Comparison of ENCODE assay signal across 21 cellular contexts in the genomic region with DNA sequence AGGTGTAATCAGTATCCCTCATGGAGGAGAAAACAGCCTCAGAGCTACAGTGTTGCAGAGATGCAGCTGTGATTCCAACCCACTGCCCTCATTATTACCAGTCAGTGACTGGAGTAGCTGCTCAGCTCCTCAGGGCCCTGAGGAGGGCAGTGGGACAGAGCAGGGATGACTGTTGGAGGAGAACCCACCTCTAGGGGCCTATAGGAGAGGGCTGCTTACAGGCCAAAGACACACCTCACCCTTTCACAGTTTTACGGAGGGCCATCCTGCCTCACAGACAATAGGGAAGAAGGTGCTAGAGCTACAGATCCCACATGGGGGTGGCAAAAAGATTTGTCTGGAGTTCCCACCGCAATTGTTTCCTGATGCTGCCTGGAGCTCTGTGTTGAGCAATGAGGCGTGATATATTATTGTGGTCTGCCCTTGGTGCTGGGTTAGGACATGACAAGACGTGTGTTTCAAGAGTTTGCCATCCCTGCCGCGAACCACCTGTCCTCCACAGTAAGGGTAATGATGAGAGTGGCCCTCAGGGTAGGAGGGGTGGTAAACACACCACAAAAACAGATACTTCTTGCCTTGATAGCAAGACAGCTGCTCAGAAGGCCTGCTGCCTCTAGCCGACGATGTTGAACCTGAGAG.
DNase-seq lines count a peak whose midpoint lies in the region; ATAC-seq, FAIRE-seq and TF ChIP-seq lines count a peak whose summit lies in the region.
"Had no signal": no experiment of that assay in that cellular context is flagged by ENCODE, and none has a peak within 500 bp of the region (broad histone marks: within the 10 kb centered on the region; RNA-seq: fewer than 3 reads in every experiment).

No MANE protein-coding gene starts in this region.

- H3K36me3 Mint-ChIP-seq in activated CD4-positive, alpha-beta T cell treated with anti-CD3 and anti-CD28 coated beads for 36 hours (ENCODE audit: low read depth) = no peaks in the 10 kb centered on the region
- H3K36me3 Mint-ChIP-seq: activated naive CD4-positive, alpha-beta T cell treated with anti-CD3 and anti-CD28 coated beads, Interleukin-2, amount 10 ng/mL, durations not matched to agents 7 days and 5 days; naive B cell had no signal

- H3K14ac ChIP-seq in trophoblast cell (ENCODE audit: low read length) = peak overlapping the region; percentile 77

- H3K79me2 ChIP-seq in mammary epithelial cell (ENCODE audit: insufficient read depth, low read length) (no peaks in the 10 kb centered on the region), trophoblast cell (ENCODE audit: control insufficient read depth, insufficient read depth, low read length, poor library complexity) (peaks cover 23% of the 10 kb centered on the region)

- WGBS in mammary epithelial cell (ENCODE audit: low coverage, missing lambda C conversion rate) = 12% methylated on average over 8 of the region's 8 CpGs
- no CpG with 5 or more reads among the region's 8 CpGs for whole genome bisulfite sequencing in trophoblast cell (ENCODE audit: extremely low coverage, insufficient coverage, insufficient read length)
- WGBS in small intestine, 3 donors = 92 to 93% (median 92%) methylated on average over 8 of the region's 8 CpGs

- dilution Hi-C loops in mammary epithelial cell (cut with HindIII; ENCODE audit: low sequenced_read_pairs) = no loop called here

- in situ Hi-C loops in mammary epithelial cell (cut with MboI; ENCODE audit: low sequenced_read_pairs in 2 of 2) = no loop called here

- H4K12ac ChIP-seq in trophoblast cell (ENCODE audit: low read depth, low read length) = no peak overlapping the region

- peak overlapping the region; percentile 84 for H3K18ac ChIP-seq in trophoblast cell (ENCODE audit: low read length)

- H2AFZ ChIP-seq in mammary epithelial cell (ENCODE audit: low read depth, low read length) (no peak overlapping the region), trophoblast cell (ENCODE audit: insufficient read depth, low read length, poor library complexity) (peak overlapping the region; percentile 24)
- H2AFZ ChIP-seq: PC-9 had no signal

- H2AK5ac ChIP-seq in trophoblast cell (ENCODE audit: low read length) = peak overlapping the region; percentile 18

- H2BK120ac ChIP-seq in trophoblast cell (ENCODE audit: insufficient read depth, low read length, poor library complexity) = peak overlapping the region; percentile 82

- ATAC-seq in activated CD4-positive, alpha-beta T cell treated with anti-CD3 and anti-CD28 coated beads for 36 hours = no peak

- H4K20me1 ChIP-seq in mammary epithelial cell (ENCODE audit: insufficient read depth, low read length) = no peaks in the 10 kb centered on the region

- H3K27ac ChIP-seq in mammary epithelial cell (ENCODE audit: insufficient read depth, low read depth, low read length) (peak overlapping the region; percentile 20), trophoblast cell (ENCODE audit: low read depth, low read length) (peak overlapping the region; percentile 87), small intestine (ENCODE audit: low read depth in 1 of 2, low read length in 1 of 2) (no peak overlapping the region)
- H3K27ac ChIP-seq: uterus had no signal

- intact Hi-C loops in mammary epithelial cell (cut with micrococcal nuclease) = loop anchor here (1.0 kb wide), 1 partner anchor 101 kb away; no protein-coding TSS in a partner anchor
- intact Hi-C loops in activated CD4-positive, alpha-beta T cell treated with anti-CD3 and anti-CD28 coated beads for 36 hours (cut with DNase I, micrococcal nuclease) = loop anchor here in 1 of 2 experiments (5.0 kb wide), 1 partner anchor 500 kb away; no protein-coding TSS in a partner anchor

- FAIRE-seq in small intestine (lab: Jason Lieb, UNC) = no peak
- FAIRE-seq: TTC549 had no signal

- H4K91ac ChIP-seq in trophoblast cell (ENCODE audit: low read depth, low read length) = peak overlapping the region; percentile 99

- peak overlapping the region; percentile 1 for H3K4me2 ChIP-seq in mammary epithelial cell (ENCODE audit: insufficient read depth, low read depth, low read length)
- no peak overlapping the region for H3K4me2 ChIP-seq in trophoblast cell (ENCODE audit: low read length)

- TF ChIP-seq CTCF in mammary epithelial cell (conservative IDR thresholded peaks at IDR 0.05 in 1 of 2, IDR thresholded peaks at IDR 0.05 in 1 of 2; ENCODE audit: extremely low read depth in 1 of 2, insufficient read depth in 1 of 2, low read depth in 1 of 2, low read length in 2 of 2) = no peak

- peak overlapping the region; percentile 72 for H4K8ac ChIP-seq in trophoblast cell (ENCODE audit: low read depth, low read length)

- POLR2A ChIA-PET in activated CD4-positive, alpha-beta T cell treated with anti-CD3 and anti-CD28 coated beads for 36 hours (lab: Charles Lee) = interaction anchor here (0.6 kb wide), 1 partner anchor 62 kb away, joined by 5 read pairs; no protein-coding TSS in a partner anchor

- no TSS peak for BruUV-seq in mammary epithelial cell (replicated peaks; lab: Mats Ljungman, UMichigan)

- H3K9me3 ChIP-seq in mammary epithelial cell (replicated peaks; ENCODE audit: insufficient read depth, low read length) = no peaks in the 10 kb centered on the region
- H3K9me3 ChIP-seq in trophoblast cell (ENCODE audit: insufficient read depth, low read depth, low read length) = peaks cover 4% of the 10 kb centered on the region
- H3K9me3 ChIP-seq in small intestine (ENCODE audit: control insufficient read depth, low read depth) = no peaks in the 10 kb centered on the region
- H3K9me3 ChIP-seq: psoas muscle, stomach, uterus had no signal

- peak overlapping the region; percentile 46 for H3K4ac ChIP-seq in trophoblast cell (ENCODE audit: low read depth, low read length)

- H2BK5ac ChIP-seq in trophoblast cell (ENCODE audit: low read depth, low read length, poor library complexity) = peak overlapping the region; percentile 90

- DNase-seq in NCI-H510A treated with DMSO at 0.1 percent for 48 hours (lab: John Stamatoyannopoulos, UW) = peak; percentile 63
- no peak for DNase-seq in NCI-H510A (lab: John Stamatoyannopoulos, UW)
- DNase-seq in NCI-H2171 (lab: John Stamatoyannopoulos, UW) = peak; percentile 11
- DNase-seq in mammary epithelial cell = peak; percentile 90
- no peak for DNase-seq in trophoblast cell
- DNase-seq in small intestine = no peak
- no peak for DNase-seq in activated CD4-positive, alpha-beta T cell treated with anti-CD3 and anti-CD28 coated beads for 36 hours
- DNase-seq in dedifferentiated amniotic fluid mesenchymal stem cell (ENCODE audit: extremely low spot score) = no peak
- DNase-seq: activated CD4-positive, alpha-beta T cell treated with anti-CD3 and anti-CD28 coated beads, Interleukin-2, amount 50 U/mL, for 1 hour; activated naive CD4-positive, alpha-beta T cell treated with anti-CD3 and anti-CD28 coated beads, Interleukin-2, amount 10 ng/mL, durations not matched to agents 7 days and 5 days; activated T-cell treated with anti-CD3 and anti-CD28 coated beads for 4 hours; CD4-positive, alpha-beta T cell; DND-41; naive B cell; NCI-H1048; NCI-H446; PC-9; psoas muscle; stomach; uterus had no signal

- no peaks in the 10 kb centered on the region for H3K9me3 Mint-ChIP-seq in activated CD4-positive, alpha-beta T cell treated with anti-CD3 and anti-CD28 coated beads for 36 hours (ENCODE audit: low read depth)
- H3K9me3 Mint-ChIP-seq: activated naive CD4-positive, alpha-beta T cell treated with anti-CD3 and anti-CD28 coated beads, Interleukin-2, amount 10 ng/mL, durations not matched to agents 7 days and 5 days; CD4-positive, alpha-beta T cell; naive B cell had no signal

- CTCF ChIA-PET in mammary epithelial cell (lab: Charles Lee; ENCODE audit: low non-redundant PET) = interaction anchor here (0.6 kb wide), 1 partner anchor 110 kb away, joined by 3 read pairs; no protein-coding TSS in a partner anchor
- CTCF ChIA-PET in activated CD4-positive, alpha-beta T cell treated with anti-CD3 and anti-CD28 coated beads for 36 hours (lab: Charles Lee) = interaction anchor here (0.8 to 0.9 kb wide), 2 partner anchors 11 to 193 kb away, joined by 3 read pairs; no protein-coding TSS in a partner anchor

- H3K4me3 ChIP-seq in mammary epithelial cell (replicated peaks in 1 of 3; ENCODE audit: insufficient read depth in 1 of 3, low read depth in 2 of 3, low read length in 3 of 3) (no peak overlapping the region), trophoblast cell (ENCODE audit: low read depth, low read length) (no peak overlapping the region), small intestine (ENCODE audit: low read depth in 1 of 2, low read length in 2 of 2) (no peak overlapping the region)
- H3K4me3 ChIP-seq: PC-9, psoas muscle, stomach, uterus had no signal

- no peak overlapping the region for H3K4me3 Mint-ChIP-seq in activated CD4-positive, alpha-beta T cell treated with anti-CD3 and anti-CD28 coated beads for 36 hours
- H3K4me3 Mint-ChIP-seq: activated naive CD4-positive, alpha-beta T cell treated with anti-CD3 and anti-CD28 coated beads, Interleukin-2, amount 10 ng/mL, durations not matched to agents 7 days and 5 days; CD4-positive, alpha-beta T cell; naive B cell had no signal

- H3K27me3 ChIP-seq in mammary epithelial cell (ENCODE audit: insufficient read depth, low read length) (no peaks in the 10 kb centered on the region), trophoblast cell (ENCODE audit: insufficient read depth, low read length) (no peaks in the 10 kb centered on the region), small intestine (ENCODE audit: control insufficient read depth in 2 of 2, insufficient read depth in 2 of 2, low read length in 2 of 2) (no peaks in the 10 kb centered on the region)
- H3K27me3 ChIP-seq: stomach, uterus had no signal

- no peak overlapping the region for H3K27ac Mint-ChIP-seq in activated CD4-positive, alpha-beta T cell treated with anti-CD3 and anti-CD28 coated beads for 36 hours
- H3K27ac Mint-ChIP-seq: activated naive CD4-positive, alpha-beta T cell treated with anti-CD3 and anti-CD28 coated beads, Interleukin-2, amount 10 ng/mL, durations not matched to agents 7 days and 5 days; CD4-positive, alpha-beta T cell; naive B cell had no signal

- peaks cover 58% of the 10 kb centered on the region for H3K4me1 ChIP-seq in mammary epithelial cell (ENCODE audit: insufficient read depth, low read length)
- peaks cover 27 to 43% of the 10 kb centered on the region in 2 experiments for H3K4me1 ChIP-seq in trophoblast cell (ENCODE audit: control insufficient read depth in 1 of 2, insufficient read depth in 2 of 2, low read length in 2 of 2)
- H3K4me1 ChIP-seq in small intestine (ENCODE audit: control insufficient read depth in 2 of 2, insufficient read depth in 1 of 2, low read depth in 1 of 2, low read length in 1 of 2) = peaks cover 0 to 5% of the 10 kb centered on the region in 2 donors

- peaks cover 8% of the 10 kb centered on the region for H3K27me3 Mint-ChIP-seq in activated CD4-positive, alpha-beta T cell treated with anti-CD3 and anti-CD28 coated beads for 36 hours

- H2BK12ac ChIP-seq in trophoblast cell (ENCODE audit: low read length) = peak overlapping the region; percentile 93

- H3K23ac ChIP-seq in trophoblast cell (ENCODE audit: low read length) = no peak overlapping the region

- H3K79me1 ChIP-seq in trophoblast cell (ENCODE audit: low read length) = peaks cover 79% of the 10 kb centered on the region

- H3K9ac ChIP-seq in mammary epithelial cell (ENCODE audit: insufficient read depth, low read length) (no peak overlapping the region), trophoblast cell (ENCODE audit: low read length) (no peak overlapping the region)

- H3K36me3 ChIP-seq in mammary epithelial cell (ENCODE audit: insufficient read depth, low read length) = no peaks in the 10 kb centered on the region
- H3K36me3 ChIP-seq in trophoblast cell (ENCODE audit: control insufficient read depth in 1 of 2, insufficient read depth in 2 of 2, low read length in 2 of 2) = no peaks in the 10 kb centered on the region
- H3K36me3 ChIP-seq in small intestine (ENCODE audit: control insufficient read depth in 2 of 2, insufficient read depth in 2 of 2, low read length in 2 of 2) = no peaks in the 10 kb centered on the region
- H3K36me3 ChIP-seq: stomach, uterus had no signal

- H3K4me1 Mint-ChIP-seq in activated CD4-positive, alpha-beta T cell treated with anti-CD3 and anti-CD28 coated beads for 36 hours = no peaks in the 10 kb centered on the region
- H3K4me1 Mint-ChIP-seq: activated naive CD4-positive, alpha-beta T cell treated with anti-CD3 and anti-CD28 coated beads, Interleukin-2, amount 10 ng/mL, durations not matched to agents 7 days and 5 days; naive B cell had no signal

Comparison
In these comparisons a context has a peak if more than half of its experiments do, and no peak if none do; other contexts are left out.
1. DNase-seq: peak in NCI-H510A treated with DMSO at 0.1 percent for 48 hours (single experiment), NCI-H2171 (single experiment) and mammary epithelial cell (single experiment); none in NCI-H510A (single experiment), trophoblast cell (0 of 2), small intestine (single experiment), activated CD4-positive, alpha-beta T cell treated with anti-CD3 and anti-CD28 coated beads for 36 hours (single experiment) and dedifferentiated amniotic fluid mesenchymal stem cell (single experiment).
2. H3K27ac ChIP-seq: peak in mammary epithelial cell (single experiment) and trophoblast cell (single experiment); none in small intestine (0 of 2).